27 cellular contexts compared by ENCODE assay signal in the genomic region with DNA sequence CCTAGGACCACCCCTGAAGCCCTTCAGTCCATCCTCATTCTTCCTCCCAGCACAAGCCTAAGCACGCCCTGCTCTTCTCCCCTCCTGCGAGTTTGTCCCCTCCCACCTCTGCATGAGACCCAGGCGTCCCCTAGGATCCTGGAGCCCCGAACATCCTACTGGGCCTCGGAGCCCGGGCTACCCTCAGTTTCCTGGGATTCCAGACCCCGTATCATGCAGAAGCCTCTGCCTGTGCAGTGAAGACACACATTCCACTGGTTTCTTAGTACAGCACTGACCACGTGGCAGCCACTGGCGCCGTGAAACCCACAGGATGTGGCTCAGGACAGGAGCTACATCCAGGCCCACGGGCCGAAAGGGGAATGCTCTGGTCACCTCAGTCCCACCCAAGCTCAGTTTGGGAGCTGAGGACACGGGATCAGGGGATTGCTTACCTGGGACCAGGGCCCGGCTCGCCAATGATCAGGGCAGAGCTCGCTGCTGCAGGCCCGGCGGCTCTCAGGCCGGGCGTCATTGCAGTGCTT.
DNase-seq lines count a peak whose midpoint lies in the region; ATAC-seq, FAIRE-seq and TF ChIP-seq lines count a peak whose summit lies in the region.
"Had no signal": no experiment of that assay in that cellular context is flagged by ENCODE, and none has a peak within 500 bp of the region (broad histone marks: within the 10 kb centered on the region; RNA-seq: fewer than 3 reads in every experiment).

No MANE protein-coding gene starts in this region.

- POLR2A ChIA-PET in activated CD4-positive, alpha-beta memory T cell treated with anti-CD3 and anti-CD28 coated beads for 36 hours (lab: Charles Lee) = no interaction called here
- POLR2A ChIA-PET in activated CD4-positive, alpha-beta memory T cell treated with anti-CD3 and anti-CD28 coated beads, Interleukin-2, amount 10 ng/mL, durations not matched to agents 7 days and 5 days (lab: Charles Lee) = no interaction called here

- H3K27ac Mint-ChIP-seq in activated CD4-positive, alpha-beta memory T cell treated with anti-CD3 and anti-CD28 coated beads for 36 hours = no peak overlapping the region
- no peak overlapping the region for H3K27ac Mint-ChIP-seq in activated CD4-positive, alpha-beta memory T cell treated with anti-CD3 and anti-CD28 coated beads, Interleukin-2, amount 10 ng/mL, durations not matched to agents 7 days and 5 days
- H3K27ac Mint-ChIP-seq in T-helper 17 cell = peak overlapping the region; percentile 6
- no peak overlapping the region for H3K27ac Mint-ChIP-seq in stimulated activated naive B cell treated with anti-CD40 and anti-IgM and Interleukin-4, amounts not matched to agents 10 μg/mL and 1 μg/mL and 100 μg/mL, for 72 hours
- H3K27ac Mint-ChIP-seq: CD4-positive, alpha-beta memory T cell had no signal

- H2AFZ ChIP-seq in osteoblast (ENCODE audit: low read length) = no peak overlapping the region

- no peak for FAIRE-seq in GM19239 (lab: Jason Lieb, UNC)
- FAIRE-seq: GM12878 had no signal

- no peaks in the 10 kb centered on the region for H4K20me1 ChIP-seq in osteoblast (ENCODE audit: insufficient read depth, low read length)
- H4K20me1 ChIP-seq: BLaER1 had no signal

- H3K36me3 ChIP-seq in osteoblast (ENCODE audit: insufficient read depth, low read length) (peaks cover 59% of the 10 kb centered on the region), SJCRH30 (no peaks in the 10 kb centered on the region)
- H3K36me3 ChIP-seq: BLaER1 had no signal

- CTCF ChIA-PET in activated CD4-positive, alpha-beta memory T cell treated with anti-CD3 and anti-CD28 coated beads for 36 hours (lab: Charles Lee) = no interaction called here
- CTCF ChIA-PET in activated CD4-positive, alpha-beta memory T cell treated with anti-CD3 and anti-CD28 coated beads, Interleukin-2, amount 10 ng/mL, durations not matched to agents 7 days and 5 days (lab: Charles Lee) = no interaction called here

- no peaks in the 10 kb centered on the region for H3K9me3 Mint-ChIP-seq in activated CD4-positive, alpha-beta memory T cell treated with anti-CD3 and anti-CD28 coated beads for 36 hours
- peaks cover 6% of the 10 kb centered on the region for H3K9me3 Mint-ChIP-seq in activated CD4-positive, alpha-beta memory T cell treated with anti-CD3 and anti-CD28 coated beads, Interleukin-2, amount 10 ng/mL, durations not matched to agents 7 days and 5 days
- H3K9me3 Mint-ChIP-seq in stimulated activated naive B cell treated with anti-CD40 and anti-IgM and Interleukin-4, amounts not matched to agents 10 μg/mL and 1 μg/mL and 100 μg/mL, for 72 hours = peaks cover 4 to 7% of the 10 kb centered on the region in 2 donors

- H3K4me2 ChIP-seq in osteoblast (ENCODE audit: insufficient read depth, low read length) = no peak overlapping the region
- H3K4me2 ChIP-seq: BLaER1 had no signal

- no peaks in the 10 kb centered on the region for H3K4me1 Mint-ChIP-seq in activated CD4-positive, alpha-beta memory T cell treated with anti-CD3 and anti-CD28 coated beads for 36 hours (ENCODE audit: low read depth)
- H3K4me1 Mint-ChIP-seq in activated CD4-positive, alpha-beta memory T cell treated with anti-CD3 and anti-CD28 coated beads, Interleukin-2, amount 10 ng/mL, durations not matched to agents 7 days and 5 days = no peaks in the 10 kb centered on the region
- H3K4me1 Mint-ChIP-seq in T-helper 17 cell = peaks cover 2% of the 10 kb centered on the region
- H3K4me1 Mint-ChIP-seq in stimulated activated naive B cell treated with anti-CD40 and anti-IgM and Interleukin-4, amounts not matched to agents 10 μg/mL and 1 μg/mL and 100 μg/mL, for 72 hours = peaks cover 0 to 1% of the 10 kb centered on the region in 2 donors
- H3K4me1 Mint-ChIP-seq: CD4-positive, alpha-beta memory T cell had no signal

- no peaks in the 10 kb centered on the region for H3K4me1 ChIP-seq in osteoblast (ENCODE audit: insufficient read depth, low read length)
- H3K4me1 ChIP-seq in SJCRH30 = no peaks in the 10 kb centered on the region
- H3K4me1 ChIP-seq: BLaER1, Caco-2 had no signal

- ATAC-seq in T-helper 17 cell = no peak
- no peak for ATAC-seq in stimulated activated naive B cell treated with anti-CD40 and anti-IgM and Interleukin-4, amounts not matched to agents 10 μg/mL and 1 μg/mL and 100 μg/mL, for 72 hours (replicated peaks)
- ATAC-seq: GM12878 had no signal

- peaks cover 1% of the 10 kb centered on the region for H3K27me3 Mint-ChIP-seq in activated CD4-positive, alpha-beta memory T cell treated with anti-CD3 and anti-CD28 coated beads for 36 hours
- no peaks in the 10 kb centered on the region for H3K27me3 Mint-ChIP-seq in activated CD4-positive, alpha-beta memory T cell treated with anti-CD3 and anti-CD28 coated beads, Interleukin-2, amount 10 ng/mL, durations not matched to agents 7 days and 5 days
- peaks cover 4% of the 10 kb centered on the region for H3K27me3 Mint-ChIP-seq in T-helper 17 cell
- peaks cover 0 to 7% of the 10 kb centered on the region in 2 donors for H3K27me3 Mint-ChIP-seq in stimulated activated naive B cell treated with anti-CD40 and anti-IgM and Interleukin-4, amounts not matched to agents 10 μg/mL and 1 μg/mL and 100 μg/mL, for 72 hours
- H3K27me3 Mint-ChIP-seq: CD4-positive, alpha-beta memory T cell had no signal

- no peak overlapping the region for H3K27ac ChIP-seq in osteoblast (ENCODE audit: low read depth, low read length)
- no peak overlapping the region for H3K27ac ChIP-seq in SJCRH30
- H3K27ac ChIP-seq: 22Rv1, BLaER1, RWPE1 had no signal

- H3K4me3 ChIP-seq in osteoblast (ENCODE audit: insufficient read depth, low read length) = no peak overlapping the region
- no peak overlapping the region for H3K4me3 ChIP-seq in SJCRH30
- H3K4me3 ChIP-seq: BLaER1, GM12878 had no signal

- no peaks in the 10 kb centered on the region for H3K36me3 Mint-ChIP-seq in activated CD4-positive, alpha-beta memory T cell treated with anti-CD3 and anti-CD28 coated beads for 36 hours
- no peaks in the 10 kb centered on the region for H3K36me3 Mint-ChIP-seq in activated CD4-positive, alpha-beta memory T cell treated with anti-CD3 and anti-CD28 coated beads, Interleukin-2, amount 10 ng/mL, durations not matched to agents 7 days and 5 days (ENCODE audit: low read depth)
- H3K36me3 Mint-ChIP-seq in T-helper 17 cell (ENCODE audit: low read depth) = no peaks in the 10 kb centered on the region
- no peaks in the 10 kb centered on the region for H3K36me3 Mint-ChIP-seq in stimulated activated naive B cell treated with anti-CD40 and anti-IgM and Interleukin-4, amounts not matched to agents 10 μg/mL and 1 μg/mL and 100 μg/mL, for 72 hours
- H3K36me3 Mint-ChIP-seq: CD4-positive, alpha-beta memory T cell had no signal

- H3K27me3 ChIP-seq in osteoblast (ENCODE audit: insufficient read depth, low read length) (no peaks in the 10 kb centered on the region), SJCRH30 (no peaks in the 10 kb centered on the region)
- H3K27me3 ChIP-seq: BLaER1 had no signal

- H3K79me2 ChIP-seq in osteoblast (ENCODE audit: insufficient read depth, low read length) = no peaks in the 10 kb centered on the region

- H3K4me3 Mint-ChIP-seq in activated CD4-positive, alpha-beta memory T cell treated with anti-CD3 and anti-CD28 coated beads for 36 hours = no peak overlapping the region
- no peak overlapping the region for H3K4me3 Mint-ChIP-seq in activated CD4-positive, alpha-beta memory T cell treated with anti-CD3 and anti-CD28 coated beads, Interleukin-2, amount 10 ng/mL, durations not matched to agents 7 days and 5 days
- H3K4me3 Mint-ChIP-seq in T-helper 17 cell = no peak overlapping the region
- H3K4me3 Mint-ChIP-seq in stimulated activated naive B cell treated with anti-CD40 and anti-IgM and Interleukin-4, amounts not matched to agents 10 μg/mL and 1 μg/mL and 100 μg/mL, for 72 hours = no peak overlapping the region
- H3K4me3 Mint-ChIP-seq: CD4-positive, alpha-beta memory T cell had no signal

- H3K9me3 ChIP-seq in T-helper 17 cell (ENCODE audit: control insufficient read depth, low read length, poor library complexity, severe bottlenecking) (no peaks in the 10 kb centered on the region), osteoblast (ENCODE audit: low read depth, low read length) (no peaks in the 10 kb centered on the region), SJCRH30 (replicated peaks) (no peaks in the 10 kb centered on the region)

- intact Hi-C loops in activated CD4-positive, alpha-beta memory T cell treated with anti-CD3 and anti-CD28 coated beads for 36 hours (cut with micrococcal nuclease) = no loop called here

- DNase-seq in activated CD4-positive, alpha-beta memory T cell treated with anti-CD3 and anti-CD28 coated beads for 36 hours = peak; percentile 1
- no peak for DNase-seq in activated CD4-positive, alpha-beta memory T cell treated with anti-CD3 and anti-CD28 coated beads, Interleukin-2, amount 10 ng/mL, durations not matched to agents 7 days and 5 days
- no peak for DNase-seq in T-helper 17 cell
- peak; percentile 26 for DNase-seq in islet precursor cell
- DNase-seq in osteoblast (ENCODE audit: insufficient read length, low spot score, missing footprints) = peak; percentile 35
- DNase-seq in GM19239 (ENCODE audit: insufficient read length, low spot score) = no peak
- no peak for DNase-seq in stimulated activated naive B cell treated with anti-CD40 and anti-IgM and Interleukin-4, amounts not matched to agents 10 μg/mL and 1 μg/mL and 100 μg/mL, for 72 hours
- DNase-seq in SJCRH30 = no peak
- DNase-seq: ACHN; CD4-positive, alpha-beta memory T cell; DMS 273 treated with DMSO at 0.1 percent for 48 hours; DND-41; GOT3; HCEC 1CT; KG1; NCI-H1092 treated with DMSO at 0.1 percent for 48 hours; NCI-H1436 treated with DMSO at 0.1 percent for 48 hours; NCI-H1930; NCI-H226; NCI-H524; NCI-H774; NK-92 treated with Interleukin-12 subunit alpha and Interleukin-12 subunit beta, amount 100 ng/mL, for 24 hours had no signal

- no peak for TF ChIP-seq CTCF in osteoblast (IDR thresholded peaks at IDR 0.05; ENCODE audit: extremely low read depth, low read depth, low read length)

Comparison
In these comparisons a context has a peak if more than half of its experiments do, and no peak if none do; other contexts are left out.
1. DNase-seq: peak in activated CD4-positive, alpha-beta memory T cell treated with anti-CD3 and anti-CD28 coated beads for 36 hours (single experiment), islet precursor cell (single experiment) and osteoblast (single experiment); none in activated CD4-positive, alpha-beta memory T cell treated with anti-CD3 and anti-CD28 coated beads, Interleukin-2, amount 10 ng/mL, durations not matched to agents 7 days and 5 days (single experiment), T-helper 17 cell (0 of 3), GM19239 (single experiment), stimulated activated naive B cell treated with anti-CD40 and anti-IgM and Interleukin-4, amounts not matched to agents 10 μg/mL and 1 μg/mL and 100 μg/mL, for 72 hours (single experiment) and SJCRH30 (0 of 2).